Comparison of ENCODE assay signal across 32 cellular contexts in the genomic region with DNA sequence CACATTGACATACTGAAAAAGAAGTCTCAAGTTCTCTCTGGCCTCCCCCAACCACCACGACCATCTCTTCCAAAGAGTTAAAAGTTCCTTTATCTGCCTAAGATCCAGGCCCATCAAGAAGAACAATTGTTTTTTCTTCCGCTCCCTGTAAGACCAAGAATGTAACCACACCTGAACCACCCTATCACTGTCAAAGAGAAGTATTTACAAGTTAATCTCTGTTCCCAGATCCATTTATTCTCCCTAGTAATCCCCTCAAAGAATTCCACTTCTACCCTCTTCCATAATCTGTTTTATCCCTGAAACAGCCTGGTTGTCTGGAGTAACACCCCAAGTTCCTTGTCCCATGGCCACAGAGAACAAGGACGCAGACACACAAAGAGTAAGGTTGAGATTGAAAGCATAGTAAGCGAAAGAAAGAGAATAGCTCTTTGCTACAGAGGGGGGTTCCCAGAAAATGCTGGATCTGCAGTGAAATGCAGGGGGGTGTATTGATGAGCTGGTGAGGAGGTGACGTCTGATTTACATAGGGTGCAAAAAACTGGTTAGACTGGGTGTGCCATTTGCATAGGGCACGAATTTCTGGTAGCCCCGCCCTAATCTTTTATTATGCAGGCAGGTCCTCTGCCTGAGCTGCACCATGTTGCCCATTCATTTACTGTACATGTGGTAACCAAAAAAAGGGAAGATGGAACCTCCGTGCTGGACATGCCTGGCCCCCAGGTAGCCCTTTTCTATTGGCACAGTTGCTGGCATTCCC.
DNase-seq lines count a peak whose midpoint lies in the region; ATAC-seq, FAIRE-seq and TF ChIP-seq lines count a peak whose summit lies in the region.
"Had no signal": no experiment of that assay in that cellular context is flagged by ENCODE, and none has a peak within 500 bp of the region (broad histone marks: within the 10 kb centered on the region; RNA-seq: fewer than 3 reads in every experiment).

No MANE protein-coding gene starts in this region.

- peaks cover 15% of the 10 kb centered on the region for H3K27me3 Mint-ChIP-seq in nephron progenitor cell (ENCODE audit: low read depth, poor library complexity)
- H3K27me3 Mint-ChIP-seq: CD4-positive, CD25-positive, alpha-beta regulatory T cell; progenitor cell of endocrine pancreas had no signal

- no peak for ATAC-seq in HG03196 (IDR thresholded peaks at IDR 0.05; ENCODE audit: unreplicated experiment)
- ATAC-seq: activated naive CD4-positive, alpha-beta T cell treated with anti-CD3 and anti-CD28 coated beads, Interleukin-2, amount 50 U/mL, for 72 hours; gastroesophageal sphincter; left cardiac atrium; stimulated activated effector memory CD8-positive, alpha-beta T cell treated with anti-CD3 and anti-CD28 coated beads, Interleukin-12 subunit alpha, Interleukin-12 subunit beta, amount 100 ng/mL, for 72 hours had no signal

- no peak overlapping the region for H2BK15ac ChIP-seq in H1 (ENCODE audit: low read length)

- peak overlapping the region; percentile 16; the same call in 1 of the 2 replicates for H3K18ac ChIP-seq in H1 (ENCODE audit: extremely low read depth, low read length)

- no peak overlapping the region for H2AFZ ChIP-seq in H1 (ENCODE audit: low read length)
- H2AFZ ChIP-seq: hepatocyte had no signal

- H4K8ac ChIP-seq in H1 (ENCODE audit: extremely low read depth, insufficient read depth, low read length): no peak overlapping the region

- H3K9me3 ChIP-seq in A673 (ENCODE audit: low read depth, low read length, poor library complexity, severe bottlenecking): no peaks in the 10 kb centered on the region
- H3K9me3 ChIP-seq in H1 (ENCODE audit: insufficient read depth in 2 of 2, low read depth in 1 of 2, low read length in 1 of 2): peaks cover 3 to 5% of the 10 kb centered on the region in 2 experiments; a peak in 1 of 4 replicates
- H3K9me3 ChIP-seq: gastroesophageal sphincter, MG63, neutrophil, SJSA1, upper lobe of right lung had no signal

- no peak for TF ChIP-seq POLR2A in H1 (IDR thresholded peaks at IDR 0.05; ENCODE audit: control extremely low read depth in 1 of 2, low read depth in 2 of 2, low read length in 2 of 2)

- H3K23ac ChIP-seq in H1 (ENCODE audit: insufficient read length): no peak overlapping the region

- H4K5ac ChIP-seq in H1 (ENCODE audit: insufficient read length, low read depth, low read length): no peak overlapping the region

- peak overlapping the region; percentile 73; the same call in 1 of the 2 replicates for H2BK20ac ChIP-seq in H1 (ENCODE audit: low read length)

- no peak overlapping the region for H2AK5ac ChIP-seq in H1 (ENCODE audit: low read depth, low read length)

- POLR2A ChIA-PET in A673 (lab: Charles Lee; ENCODE audit: low non-redundant PET) (no interaction called here), H1 (lab: Charles Lee; ENCODE audit: partially characterized antibody) (no interaction called here)

- H4K91ac ChIP-seq in H1 (replicated peaks; ENCODE audit: insufficient read length, low read length): no peak overlapping the region

- no peak for FAIRE-seq in H1 (lab: Jason Lieb, UNC)
- FAIRE-seq: A204.1, endometrium had no signal

- H3K56ac ChIP-seq in H1 (replicated peaks; ENCODE audit: insufficient read length, low read depth, low read length): no peak overlapping the region

- no peak overlapping the region for H3K14ac ChIP-seq in H1 (ENCODE audit: insufficient read length)

- H3K4me3 ChIP-seq in A673 (ENCODE audit: low read depth, low read length, poor library complexity, severe bottlenecking) (no peak overlapping the region), H1 (ENCODE audit: extremely low read depth in 1 of 4, insufficient read depth in 2 of 4, low read depth in 3 of 4, low read length in 4 of 4) (0 out of 8 replicates have a peak overlapping the region, but pooled peaks of 1 of the 4 experiments have one; percentile 6)
- H3K4me3 ChIP-seq: gastroesophageal sphincter, hepatocyte, MG63, SJSA1, upper lobe of right lung had no signal

- peak overlapping the region; percentile 8 to 15; a peak in 3 of 4 replicates for H3K4me2 ChIP-seq in H1 (ENCODE audit: insufficient read depth in 1 of 2, low read depth in 2 of 2, low read length in 2 of 2)
- H3K4me2 ChIP-seq: hepatocyte, KMS-11 had no signal

- no peak overlapping the region for H3K9ac ChIP-seq in H1 (replicated peaks in 1 of 4; ENCODE audit: extremely low read depth in 1 of 4, low read depth in 3 of 4, low read length in 3 of 4)
- H3K9ac ChIP-seq: KMS-11 had no signal

- H3K9me3 Mint-ChIP-seq in nephron progenitor cell: peaks cover 50% of the 10 kb centered on the region
- H3K9me3 Mint-ChIP-seq: activated CD4-positive, alpha-beta T cell treated with anti-CD3 and anti-CD28 coated beads, Interleukin-2, amount 10 ng/mL, durations not matched to agents 24 days and 14 days; stimulated activated effector memory CD8-positive, alpha-beta T cell treated with anti-CD3 and anti-CD28 coated beads, Interleukin-12 subunit alpha, Interleukin-12 subunit beta, amount 100 ng/mL, for 72 hours had no signal

- TF ChIP-seq CTCF in A673 (conservative IDR thresholded peaks at IDR 0.05; ENCODE audit: low read depth, low read length) (no peak), H1 (IDR thresholded peaks at IDR 0.05; ENCODE audit: control extremely low read depth in 1 of 3, insufficient read depth in 1 of 3, low read depth in 1 of 3, low read length in 3 of 3) (no peak), nephron progenitor cell (IDR thresholded peaks at IDR 0.05) (no peak)

- peak overlapping the region; percentile 50; the same call in 1 of the 2 replicates for H2BK12ac ChIP-seq in H1 (ENCODE audit: low read depth, low read length)

- peak overlapping the region; percentile 73; the same call in 1 of the 2 replicates for H2BK5ac ChIP-seq in H1 (ENCODE audit: low read depth, low read length)

- no TSS peak for BruUV-seq in A673 (replicated peaks; lab: Mats Ljungman, UMichigan)

- no peak for TF ChIP-seq EP300 in Ishikawa (IDR thresholded peaks at IDR 0.05; ENCODE audit: borderline replicate concordance)
- TF ChIP-seq EP300 in H1 (IDR thresholded peaks at IDR 0.05; ENCODE audit: borderline replicate concordance in 1 of 2, low read depth in 2 of 2, low read length in 2 of 2): no peak

- TF ChIP-seq RAD21 in Ishikawa (IDR thresholded peaks at IDR 0.05; ENCODE audit: low read depth): no peak
- no peak for TF ChIP-seq RAD21 in H1 (IDR thresholded peaks at IDR 0.05 in 1 of 2, conservative IDR thresholded peaks at IDR 0.05 in 1 of 2; ENCODE audit: low read depth in 2 of 2, low read length in 2 of 2)

- 61% methylated on average over 8 of the region's 8 CpGs; no CpG with 5 or more reads in 1 of the 2 experiments for WGBS in H1 (ENCODE audit: extremely low coverage in 1 of 2, insufficient coverage in 1 of 2, insufficient read length in 1 of 2, insufficient replicate concordance in 2 of 2, low coverage in 1 of 2, low lambda C conversion rate in 2 of 2, missing lambda C conversion rate in 1 of 2), 2 experiments

- H3K36me3 ChIP-seq in A673 (ENCODE audit: insufficient read depth, low read length, poor library complexity, severe bottlenecking): no peaks in the 10 kb centered on the region
- H3K36me3 ChIP-seq in H1 (ENCODE audit: control insufficient read depth in 2 of 4, insufficient read depth in 4 of 4, low read length in 3 of 4): no peaks in the 10 kb centered on the region
- H3K36me3 ChIP-seq: brain microvascular endothelial cell, gastroesophageal sphincter, MG63, neutrophil, SJSA1, upper lobe of right lung had no signal

- H3K79me1 ChIP-seq in H1 (ENCODE audit: low read depth, low read length): no peaks in the 10 kb centered on the region

- H3K79me2 ChIP-seq in H1 (ENCODE audit: control insufficient read depth in 1 of 2, insufficient read depth in 2 of 2, low read length in 2 of 2): no peaks in the 10 kb centered on the region
- H3K79me2 ChIP-seq: hepatocyte had no signal

- H3K4ac ChIP-seq in H1 (replicated peaks; ENCODE audit: insufficient read length, low read depth, low read length): no peak overlapping the region

- intact Hi-C loops in A673 (cut with micrococcal nuclease; ENCODE audit: unreplicated experiment): no loop called here

- H3K23me2 ChIP-seq in H1 (ENCODE audit: low read depth, low read length): no peaks in the 10 kb centered on the region

- H3K4me1 ChIP-seq in A673 (ENCODE audit: insufficient read depth, low read length, poor library complexity, severe bottlenecking): peaks cover 64% of the 10 kb centered on the region
- peaks cover 0 to 19% (median 8%) of the 10 kb centered on the region in 4 experiments; a peak in 6 of 7 replicates for H3K4me1 ChIP-seq in H1 (replicated peaks in 1 of 4; ENCODE audit: control insufficient read depth in 3 of 4, insufficient read depth in 4 of 4, low read length in 3 of 4)
- H3K4me1 ChIP-seq: upper lobe of right lung had no signal

- H4K20me1 ChIP-seq in H1 (replicated peaks in 1 of 2; ENCODE audit: control insufficient read depth in 1 of 2, insufficient read depth in 2 of 2, low read length in 2 of 2): no peaks in the 10 kb centered on the region

- peak overlapping the region; percentile 81 for H3K27ac Mint-ChIP-seq in nephron progenitor cell
- H3K27ac Mint-ChIP-seq: activated CD4-positive, alpha-beta T cell treated with anti-CD3 and anti-CD28 coated beads, Interleukin-2, amount 10 ng/mL, durations not matched to agents 24 days and 14 days; activated naive CD4-positive, alpha-beta T cell treated with anti-CD3 and anti-CD28 coated beads, Interleukin-2, amount 50 U/mL, for 72 hours; CD4-positive, CD25-positive, alpha-beta regulatory T cell; stimulated activated effector memory CD8-positive, alpha-beta T cell treated with anti-CD3 and anti-CD28 coated beads, Interleukin-12 subunit alpha, Interleukin-12 subunit beta, amount 100 ng/mL, for 72 hours had no signal

- H3K4me3 Mint-ChIP-seq in nephron progenitor cell: no peak overlapping the region
- H3K4me3 Mint-ChIP-seq: activated CD4-positive, alpha-beta T cell treated with anti-CD3 and anti-CD28 coated beads, Interleukin-2, amount 10 ng/mL, durations not matched to agents 24 days and 14 days; stimulated activated effector memory CD8-positive, alpha-beta T cell treated with anti-CD3 and anti-CD28 coated beads, Interleukin-12 subunit alpha, Interleukin-12 subunit beta, amount 100 ng/mL, for 72 hours had no signal

- H2BK120ac ChIP-seq in H1 (replicated peaks; ENCODE audit: low read depth, low read length): no peak overlapping the region

- H3K27ac ChIP-seq in A673 (ENCODE audit: low read depth, low read length, poor library complexity, severe bottlenecking) (peak overlapping the region; percentile 67), H1 (ENCODE audit: low read depth, low read length) (no peak overlapping the region)
- H3K27ac ChIP-seq: brain microvascular endothelial cell, gastroesophageal sphincter, hepatocyte, KMS-11, neutrophil, SJSA1, upper lobe of right lung had no signal

- peaks cover 11% of the 10 kb centered on the region for H3K36me3 Mint-ChIP-seq in nephron progenitor cell (ENCODE audit: low read depth)
- H3K36me3 Mint-ChIP-seq: activated naive CD4-positive, alpha-beta T cell treated with anti-CD3 and anti-CD28 coated beads, Interleukin-2, amount 50 U/mL, for 72 hours; CD4-positive, CD25-positive, alpha-beta regulatory T cell; stimulated activated effector memory CD8-positive, alpha-beta T cell treated with anti-CD3 and anti-CD28 coated beads, Interleukin-12 subunit alpha, Interleukin-12 subunit beta, amount 100 ng/mL, for 72 hours had no signal

- H3K27me3 ChIP-seq in A673 (replicated peaks; ENCODE audit: insufficient read depth, low read depth, low read length, poor library complexity) (no peaks in the 10 kb centered on the region), H1 (replicated peaks in 1 of 4; ENCODE audit: control insufficient read depth in 3 of 4, extremely low read depth in 1 of 4, insufficient read depth in 3 of 4, low read length in 3 of 4) (no peaks in the 10 kb centered on the region)
- H3K27me3 ChIP-seq: brain microvascular endothelial cell, gastroesophageal sphincter, hepatocyte, MG63, SJSA1, upper lobe of right lung had no signal

- H3K4me1 Mint-ChIP-seq in nephron progenitor cell: peaks cover 39% of the 10 kb centered on the region

- DNase-seq in A673 (ENCODE audit: low spot score) (no peak), H1 (ENCODE audit: low read depth in 1 of 2, low spot score in 2 of 2) (no peak), nephron progenitor cell (no peak)
- DNase-seq in stimulated activated CD4-positive, alpha-beta T cell treated with anti-CD3 and anti-CD28 coated beads, Interleukin-2, amount 100 ng/mL, for 24 hours: no peak
- DNase-seq in activated CD8-positive, alpha-beta memory T cell treated with anti-CD3 and anti-CD28 coated beads, Interleukin-2, amount 50 U/mL, for 48 hours: no peak
- DNase-seq in stimulated activated naive CD4-positive, alpha-beta T cell (lab: John Stamatoyannopoulos, UW): no peak
- DNase-seq: activated CD4-positive, alpha-beta T cell treated with anti-CD3 and anti-CD28 coated beads, Interleukin-2, amount 10 ng/mL, durations not matched to agents 24 days and 14 days; activated CD8-positive, alpha-beta memory T cell treated with anti-CD3 and anti-CD28 coated beads for 24 hours; AML-193; amygdala; CD4-positive, CD25-positive, alpha-beta regulatory T cell; GOT3; left cardiac atrium; NCI-H1930; NCI-H774; RPMI8226; stimulated activated CD4-positive, alpha-beta T cell treated with anti-CD3 and anti-CD28 coated beads, Interleukin-15, amount 100 ng/mL, for 24 hours; upper lobe of right lung had no signal

- CTCF ChIA-PET in A673 (lab: Charles Lee): no interaction called here
- CTCF ChIA-PET in H1 (lab: Charles Lee; ENCODE audit: partially characterized antibody): no interaction called here
